Comparison of ENCODE assay signal across 2 cellular contexts in genomic region chr12:6961278-6961694, GRCh38.
TF ChIP-seq lines count a peak whose summit lies in the region.

No MANE protein-coding gene starts in this region.

TF ChIP-seq in A549, 52 proteins besides CTCF, POLR2A, EP300 and RAD21:
- TF ChIP-seq TP53 (CRISPR knock-in tag; IDR thresholded peaks at IDR 0.05) = 0 out of 2 replicates have a peak, but pooled peaks have one; percentile 12
- no peak for TF ChIP-seq FOSL2 (IDR thresholded peaks at IDR 0.05)
- TF ChIP-seq FOSL2 (CRISPR knock-in tag; IDR thresholded peaks at IDR 0.05) = peak; percentile 73
- TF ChIP-seq GATA3 (IDR thresholded peaks at IDR 0.05; ENCODE audit: borderline replicate concordance) = peak; percentile 33; the same call in 1 of the 2 replicates
- TF ChIP-seq BHLHE40 (IDR thresholded peaks at IDR 0.05; ENCODE audit: low read depth, low read length) = no peak

TF ChIP-seq in HCT116, 20 proteins besides CTCF, POLR2A, EP300 and RAD21:
- TF ChIP-seq ZNF274 (IDR thresholded peaks at IDR 0.05; ENCODE audit: low read depth, low read length) (no peak), YY1 (IDR thresholded peaks at IDR 0.05; ENCODE audit: extremely low read depth, insufficient replicate concordance, low read depth, low read length) (peak; percentile 66), JUND (IDR thresholded peaks at IDR 0.05) (no peak), REST (IDR thresholded peaks at IDR 0.05; ENCODE audit: low read depth) (no peak), SIN3A (IDR thresholded peaks at IDR 0.05; ENCODE audit: low read depth) (no peak), ATF3 (IDR thresholded peaks at IDR 0.05) (no peak), CEBPB (IDR thresholded peaks at IDR 0.05; ENCODE audit: low read depth) (no peak), FOSL1 (IDR thresholded peaks at IDR 0.05; ENCODE audit: low read depth) (no peak), MAX (IDR thresholded peaks at IDR 0.05) (no peak)
